29 cellular contexts compared by ENCODE assay signal in the genomic region with DNA sequence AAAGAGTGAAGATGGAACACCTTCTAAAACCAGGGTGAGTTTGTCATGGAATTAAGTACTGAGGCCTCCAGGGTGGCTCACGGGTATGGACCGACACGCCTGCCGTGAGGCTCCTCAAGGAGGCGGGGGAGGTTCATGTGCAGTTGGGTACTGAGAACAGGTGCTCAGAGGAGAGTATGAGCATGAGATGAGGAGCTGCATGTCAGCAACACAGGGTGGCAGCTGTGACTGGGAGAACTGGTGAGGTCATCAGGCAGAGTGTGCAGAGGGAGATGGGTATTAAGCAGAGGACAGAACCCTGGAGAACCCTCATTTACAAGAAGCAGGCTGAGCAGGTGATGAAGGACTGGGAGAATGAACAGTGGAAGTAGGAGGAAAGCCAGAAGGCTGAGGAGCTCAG.
"Had no signal": no experiment of that assay in that cellular context is flagged by ENCODE, and none has a peak within 500 bp of the region (broad histone marks: within the 10 kb centered on the region; RNA-seq: fewer than 3 reads in every experiment).

No MANE protein-coding gene starts in this region.

- H3K27ac Mint-ChIP-seq: activated B cell treated with CpG ODN at 0.5 μM for 24 hours; activated CD4-positive, alpha-beta memory T cell treated with anti-CD3 and anti-CD28 coated beads for 36 hours; activated CD4-positive, alpha-beta T cell treated with anti-CD3 and anti-CD28 coated beads, Interleukin-2, amount 10 ng/mL, durations not matched to agents 7 days and 5 days; activated naive CD4-positive, alpha-beta T cell treated with anti-CD3 and anti-CD28 coated beads for 36 hours; activated naive CD8-positive, alpha-beta T cell; activated T-helper 17 cell treated with anti-CD3 and anti-CD28 coated beads, Interleukin-2, amount 50 U/mL, for 72 hours; brain; T-helper 17 cell had no signal

- H3K4me1 Mint-ChIP-seq: activated B cell treated with CpG ODN at 0.5 μM for 24 hours; activated CD4-positive, alpha-beta T cell treated with anti-CD3 and anti-CD28 coated beads, Interleukin-2, amount 10 ng/mL, durations not matched to agents 7 days and 5 days; activated T-helper 17 cell treated with anti-CD3 and anti-CD28 coated beads, Interleukin-2, amount 50 U/mL, for 72 hours; central memory CD8-positive, alpha-beta T cell; T-helper 17 cell had no signal

- H3K27ac ChIP-seq: KMS-11, RWPE1 had no signal

- DNase-seq: activated B cell treated with CpG ODN at 0.5 μM for 24 hours; activated CD4-positive, alpha-beta memory T cell treated with anti-CD3 and anti-CD28 coated beads for 36 hours; activated CD4-positive, alpha-beta T cell treated with anti-CD3 and anti-CD28 coated beads for 1 hour; activated CD4-positive, alpha-beta T cell treated with anti-CD3 and anti-CD28 coated beads, Interleukin-2, amount 10 ng/mL, durations not matched to agents 7 days and 5 days; activated CD8-positive, alpha-beta memory T cell treated with anti-CD3 and anti-CD28 coated beads for 24 hours; activated gamma-delta T cell; activated naive CD4-positive, alpha-beta T cell treated with anti-CD3 and anti-CD28 coated beads for 36 hours; activated T-cell treated with anti-CD3 and anti-CD28 coated beads for 4 hours; activated T-cell treated with anti-CD3 and anti-CD28 coated beads, Interleukin-2, amount 50 U/mL, for 48 hours; amygdala; NCI-H1092 treated with DMSO at 0.1 percent for 48 hours; NCI-H1417 treated with DMSO at 0.1 percent for 48 hours; NCI-H1694; NCI-H2029; NCI-H2227 treated with DMSO at 0.1 percent for 48 hours; NCI-H526 treated with DMSO at 0.1 percent for 48 hours; NCI-H82; NK-92 treated with Interleukin-12 subunit alpha and Interleukin-12 subunit beta, amount 100 ng/mL, for 24 hours; OCI-M1; Right ventricle myocardium superior; T-helper 17 cell; T-helper 9 cell had no signal

- H3K9me3 Mint-ChIP-seq: activated B cell treated with CpG ODN at 0.5 μM for 24 hours; activated CD4-positive, alpha-beta memory T cell treated with anti-CD3 and anti-CD28 coated beads for 36 hours; activated CD4-positive, alpha-beta T cell treated with anti-CD3 and anti-CD28 coated beads, Interleukin-2, amount 10 ng/mL, durations not matched to agents 7 days and 5 days; activated naive CD4-positive, alpha-beta T cell treated with anti-CD3 and anti-CD28 coated beads for 36 hours; activated T-helper 17 cell treated with anti-CD3 and anti-CD28 coated beads, Interleukin-2, amount 50 U/mL, for 72 hours; central memory CD8-positive, alpha-beta T cell had no signal

- H3K4me3 Mint-ChIP-seq: activated B cell treated with CpG ODN at 0.5 μM for 24 hours; activated CD4-positive, alpha-beta memory T cell treated with anti-CD3 and anti-CD28 coated beads for 36 hours; activated CD4-positive, alpha-beta T cell treated with anti-CD3 and anti-CD28 coated beads, Interleukin-2, amount 10 ng/mL, durations not matched to agents 7 days and 5 days; activated naive CD4-positive, alpha-beta T cell treated with anti-CD3 and anti-CD28 coated beads for 36 hours; activated naive CD8-positive, alpha-beta T cell; activated T-helper 17 cell treated with anti-CD3 and anti-CD28 coated beads, Interleukin-2, amount 50 U/mL, for 72 hours; brain; central memory CD8-positive, alpha-beta T cell; T-helper 17 cell had no signal

- ATAC-seq: activated T-helper 17 cell treated with anti-CD3 and anti-CD28 coated beads, Interleukin-2, amount 50 U/mL, for 72 hours; Panc1; T-helper 17 cell had no signal
